15 cellular contexts compared by ENCODE assay signal in the genomic region with DNA sequence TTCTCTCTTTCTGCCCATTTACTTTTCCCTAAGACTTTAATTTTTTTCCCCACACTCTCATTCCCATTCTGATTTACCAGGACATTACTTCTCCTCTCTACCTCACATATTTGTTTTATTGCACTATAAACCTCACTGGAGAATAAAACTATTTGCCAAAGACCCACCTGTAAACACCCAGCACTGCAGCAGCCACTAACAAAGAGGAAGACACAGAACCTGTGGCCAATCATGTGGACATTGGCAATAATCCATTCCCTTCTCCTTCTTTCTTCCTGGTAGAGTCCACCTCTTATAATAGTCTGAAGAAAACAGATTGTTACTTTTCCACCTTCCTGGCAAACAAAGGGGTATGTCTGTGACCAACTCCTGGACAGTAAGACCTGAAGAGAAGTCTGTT. TPM values are rescaled to one million over a fixed set of nuclear protein-coding genes. Genes with fewer than 3 reads are reported as not detected.
A peak's percentile ranks its signal among the peaks of the same experiment; 100 is the strongest.
DNase-seq lines count a peak whose midpoint lies in the region; TF ChIP-seq lines count a peak whose summit lies in the region.
"Had no signal": no experiment of that assay in that cellular context is flagged by ENCODE, and none has a peak within 500 bp of the region (broad histone marks: within the 10 kb centered on the region; RNA-seq: fewer than 3 reads in every experiment).

No MANE protein-coding gene starts in this region.

- H3K36me3 ChIP-seq in colonic mucosa (no peaks in the 10 kb centered on the region), prostate gland (no peaks in the 10 kb centered on the region)

- H3K4me1 ChIP-seq in colonic mucosa (no peaks in the 10 kb centered on the region), prostate gland (replicated peaks) (no peaks in the 10 kb centered on the region)

- H3K9ac ChIP-seq in colonic mucosa (ENCODE audit: low read depth in 2 of 2, low read length in 2 of 2) = no peak overlapping the region

- H3K27me3 ChIP-seq in colonic mucosa (no peaks in the 10 kb centered on the region), prostate gland (replicated peaks; ENCODE audit: insufficient read depth) (no peaks in the 10 kb centered on the region)

- no peaks in the 10 kb centered on the region for H3K9me3 ChIP-seq in colonic mucosa
- H3K9me3 ChIP-seq in prostate gland = no peaks in the 10 kb centered on the region

- TF ChIP-seq CTCF in 22Rv1 (IDR thresholded peaks at IDR 0.05) (no peak), LNCaP clone FGC (IDR thresholded peaks at IDR 0.05; ENCODE audit: control insufficient read depth, extremely low read depth, insufficient read depth) (no peak), colonic mucosa (IDR thresholded peaks at IDR 0.05) (no peak), prostate gland (IDR thresholded peaks at IDR 0.05) (no peak)

- no peak for TF ChIP-seq POLR2A in prostate gland (IDR thresholded peaks at IDR 0.05)

- H3K4me3 ChIP-seq in LNCaP clone FGC (ENCODE audit: low read depth, low read length) (no peak overlapping the region), colonic mucosa (no peak overlapping the region), prostate gland (no peak overlapping the region)
- H3K4me3 ChIP-seq: GM23338 had no signal

- intact Hi-C loops in colonic mucosa (cut with DNase I) (no loop called here), prostate gland (cut with DNase I) (no loop called here)

- H3K27ac ChIP-seq in 22Rv1 = 0 out of 2 replicates have a peak overlapping the region, but pooled peaks have one; percentile 17
- no peak overlapping the region for H3K27ac ChIP-seq in colonic mucosa
- H3K27ac ChIP-seq in prostate gland = peak overlapping the region in 1 of 2 donors; percentile 14

- peak; percentile 84 for DNase-seq in LNCaP clone FGC (ENCODE audit: low read depth)
- DNase-seq in colonic mucosa = peak; percentile 26
- peak; percentile 32 for DNase-seq in prostate gland (ENCODE audit: low spot score)
- DNase-seq in DMS79 treated with DMSO at 0.1 percent for 48 hours (lab: John Stamatoyannopoulos, UW) = no peak
- no peak for DNase-seq in NCI-H2171 (lab: John Stamatoyannopoulos, UW)
- DNase-seq in amniotic stem cell (lab: John Stamatoyannopoulos, UW) = no peak
- DNase-seq: C1 segment of cervical spinal cord; CD4-positive, CD25-positive, alpha-beta regulatory T cell; CD8-positive, alpha-beta T cell; DMS 273 treated with DMSO at 0.1 percent for 48 hours; DMS79; GF-D8; H9 had no signal

RNA-seq across cellular contexts. Expression of a gene that starts 8.3 kb away (rescaled TPM):
- total RNA-seq in colonic mucosa = 1 to 10 TPM in 1 of 2 donors, under 1 TPM in 1; 0.27 to 9.1 TPM
- 10 to 100 TPM in 1 of 2 donors, 1 to 10 TPM in 1; 3.9 to 21.5 TPM for total RNA-seq in prostate gland
- total RNA-seq: CD4-positive, CD25-positive, alpha-beta regulatory T cell; CD8-positive, alpha-beta T cell had no signal

RNA-seq across cellular contexts. Expression of a gene that starts 35.8 kb away (rescaled TPM):
- 1 to 10 TPM; 8.3 to 9.4 TPM for total RNA-seq in colonic mucosa
- total RNA-seq in prostate gland = 10 to 100 TPM; 16.0 to 16.5 TPM

Comparison
In these comparisons a context has a peak if more than half of its experiments do, and no peak if none do; other contexts are left out.
1. DNase-seq: peak in LNCaP clone FGC (single experiment), colonic mucosa (single experiment) and prostate gland (single experiment); none in DMS79 treated with DMSO at 0.1 percent for 48 hours (single experiment), NCI-H2171 (single experiment) and amniotic stem cell (single experiment).